ENCODE assay signal across 1 cellular context in genomic region chr17:80196652-80197051, GRCh38.
TF ChIP-seq lines count a peak whose summit lies in the region.

No MANE protein-coding gene starts in this region.

TF ChIP-seq in HepG2, 621 proteins besides CTCF, POLR2A, EP300 and RAD21:
- TF ChIP-seq FOXO4 (CRISPR knock-in tag; conservative IDR thresholded peaks at IDR 0.05) (0 out of 2 replicates have a peak, but pooled peaks have one; percentile 8), FOXC1 (CRISPR knock-in tag; IDR thresholded peaks at IDR 0.05; ENCODE audit: borderline replicate concordance) (no peak), ZNF274 (CRISPR knock-in tag; IDR thresholded peaks at IDR 0.05) (0 out of 2 replicates have a peak, but pooled peaks have one; percentile 49)
